8 cellular contexts compared by ENCODE assay signal in genomic region chr2:85418132-85419008, GRCh38. TPM values are rescaled to one million over a fixed set of nuclear protein-coding genes. Genes with fewer than 3 reads are reported as not detected.
DNase-seq lines count a peak whose midpoint lies in the region; ATAC-seq, FAIRE-seq and TF ChIP-seq lines count a peak whose summit lies in the region.

SH2D6 (plus strand) TSS chr2:85418714; CDS start chr2:85429466, 10,752 bp downstream.

- H3K36me3 ChIP-seq in astrocyte (ENCODE audit: insufficient read depth, low read length) (no peaks in the 10 kb centered on the region), hepatocyte (replicated peaks; ENCODE audit: insufficient read depth, low read depth) (no peaks in the 10 kb centered on the region)

- H3K4me1 ChIP-seq in astrocyte (ENCODE audit: insufficient read depth, low read length) (peaks cover 34% of the 10 kb centered on the region), hepatocyte (ENCODE audit: insufficient read depth) (peaks cover 48% of the 10 kb centered on the region)

- peaks cover 8% of the 10 kb centered on the region for H3K79me2 ChIP-seq in astrocyte (ENCODE audit: insufficient read depth, low read length)
- H3K79me2 ChIP-seq in hepatocyte = peaks cover 3% of the 10 kb centered on the region

- H3K9ac ChIP-seq in astrocyte (ENCODE audit: low read length) = peak within 1 kb of the TSS; percentile 91

- WGBS in hepatocyte (ENCODE audit: low lambda C conversion rate, missing lambda C conversion rate) = 26% methylated on average over 40 of the region's 57 CpGs

- H4K20me1 ChIP-seq in astrocyte (ENCODE audit: insufficient read depth, low read length) = no peaks in the 10 kb centered on the region
- H4K20me1 ChIP-seq in hepatocyte (ENCODE audit: insufficient read depth, poor library complexity, severe bottlenecking) = no peaks in the 10 kb centered on the region

- H3K27me3 ChIP-seq in astrocyte (ENCODE audit: insufficient read depth, low read length) = no peaks in the 10 kb centered on the region
- no peaks in the 10 kb centered on the region for H3K27me3 ChIP-seq in hepatocyte

- no peaks in the 10 kb centered on the region for H3K9me2 ChIP-seq in hepatocyte (replicated peaks; ENCODE audit: insufficient read depth)

- peaks cover 27% of the 10 kb centered on the region for H3K4me1 Mint-ChIP-seq in astrocyte (ENCODE audit: low read depth, unreplicated experiment)

- peak within 1 kb of the TSS; percentile 98 for H2AFZ ChIP-seq in astrocyte (ENCODE audit: low read depth, low read length)
- H2AFZ ChIP-seq in hepatocyte = peak within 1 kb of the TSS; percentile 68

- H3K4me3 Mint-ChIP-seq in astrocyte (ENCODE audit: unreplicated experiment) = peak within 1 kb of the TSS; percentile 86

- peak within 1 kb of the TSS; percentile 90 for H3K4me2 ChIP-seq in astrocyte (ENCODE audit: low read length)
- H3K4me2 ChIP-seq in hepatocyte = peak within 1 kb of the TSS; percentile 82

- H3K9me3 Mint-ChIP-seq in astrocyte (ENCODE audit: unreplicated experiment) = no peaks in the 10 kb centered on the region

- H3K4me3 ChIP-seq in astrocyte (ENCODE audit: insufficient read depth, low read depth, low read length) (peak within 1 kb of the TSS; percentile 88), hepatocyte (peak within 1 kb of the TSS; percentile 35), retinal pigment epithelial cell (ENCODE audit: low read length) (peak within 1 kb of the TSS; percentile 81)

- H3K27ac Mint-ChIP-seq in astrocyte (ENCODE audit: unreplicated experiment) = peak within 1 kb of the TSS; percentile 96

- H3K27ac ChIP-seq in astrocyte (ENCODE audit: low read depth, low read length) (peak within 1 kb of the TSS; percentile 90), hepatocyte (peak within 1 kb of the TSS; percentile 95)

- DNase-seq in NCI-H128 (lab: John Stamatoyannopoulos, UW; ENCODE audit: unreplicated experiment) (peak; percentile 63), T-helper 22 cell (ENCODE audit: low read depth) (peak; percentile 70), astrocyte (ENCODE audit: low read depth) (peak; percentile 67), hepatocyte (ENCODE audit: low spot score) (peak; percentile 91), retinal pigment epithelial cell (ENCODE audit: low read depth) (no peak), OCI-M2 (lab: John Stamatoyannopoulos, UW; ENCODE audit: unreplicated experiment) (no peak)

- ATAC-seq in GM18498 (IDR thresholded peaks at IDR 0.05; ENCODE audit: unreplicated experiment) = peak; percentile 80
- ATAC-seq in HG02759 (IDR thresholded peaks at IDR 0.05; ENCODE audit: unreplicated experiment) = peak; percentile 87

- no peaks in the 10 kb centered on the region for H3K36me3 Mint-ChIP-seq in astrocyte (ENCODE audit: low read depth, unreplicated experiment)

- no peaks in the 10 kb centered on the region for H3K27me3 Mint-ChIP-seq in astrocyte (ENCODE audit: low read depth, unreplicated experiment)

- no peak for TF ChIP-seq CTCF in astrocyte (IDR thresholded peaks at IDR 0.05; ENCODE audit: insufficient read depth, low read depth, low read length)
- TF ChIP-seq CTCF in hepatocyte (IDR thresholded peaks at IDR 0.05; ENCODE audit: poor library complexity) = no peak
- TF ChIP-seq CTCF in retinal pigment epithelial cell (conservative IDR thresholded peaks at IDR 0.05; ENCODE audit: low read depth, low read length) = no peak

- H3K9me3 ChIP-seq in astrocyte (ENCODE audit: insufficient read depth, low read depth, low read length) = no peaks in the 10 kb centered on the region
- no peaks in the 10 kb centered on the region for H3K9me3 ChIP-seq in hepatocyte (ENCODE audit: low read depth)

- FAIRE-seq in astrocyte (lab: Jason Lieb, UNC) = no peak

RNA-seq across cellular contexts. Expression of gene SH2D6, which starts in this region (rescaled TPM):
- 0.58 and 0.64 TPM in 2 replicates for total RNA-seq in astrocyte
- 0.27 and 0.36 TPM in 2 replicates for total RNA-seq in hepatocyte
- 2.3 and 2.8 TPM in 2 replicates for polyA plus RNA-seq in hepatocyte

Comparison
In these comparisons a context has a peak if more than half of its experiments do, and no peak if none do; other contexts are left out.
1. Peak in DNase-seq, H3K4me3 ChIP-seq, H3K27ac ChIP-seq, H3K9ac ChIP-seq and H3K4me2 ChIP-seq in astrocyte; RNA of the gene not detected or under 1 TPM.
2. DNase-seq: peak in NCI-H128 (single experiment), T-helper 22 cell (single experiment) and hepatocyte (single experiment); none in retinal pigment epithelial cell (single experiment) and OCI-M2 (single experiment).
3. H3K4me3 ChIP-seq: peak in every context shown above with its lines; median percentile 88 in astrocyte; 81 in retinal pigment epithelial cell; 35 in hepatocyte.